Comparison of ENCODE assay signal across 8 cellular contexts in the genomic region with DNA sequence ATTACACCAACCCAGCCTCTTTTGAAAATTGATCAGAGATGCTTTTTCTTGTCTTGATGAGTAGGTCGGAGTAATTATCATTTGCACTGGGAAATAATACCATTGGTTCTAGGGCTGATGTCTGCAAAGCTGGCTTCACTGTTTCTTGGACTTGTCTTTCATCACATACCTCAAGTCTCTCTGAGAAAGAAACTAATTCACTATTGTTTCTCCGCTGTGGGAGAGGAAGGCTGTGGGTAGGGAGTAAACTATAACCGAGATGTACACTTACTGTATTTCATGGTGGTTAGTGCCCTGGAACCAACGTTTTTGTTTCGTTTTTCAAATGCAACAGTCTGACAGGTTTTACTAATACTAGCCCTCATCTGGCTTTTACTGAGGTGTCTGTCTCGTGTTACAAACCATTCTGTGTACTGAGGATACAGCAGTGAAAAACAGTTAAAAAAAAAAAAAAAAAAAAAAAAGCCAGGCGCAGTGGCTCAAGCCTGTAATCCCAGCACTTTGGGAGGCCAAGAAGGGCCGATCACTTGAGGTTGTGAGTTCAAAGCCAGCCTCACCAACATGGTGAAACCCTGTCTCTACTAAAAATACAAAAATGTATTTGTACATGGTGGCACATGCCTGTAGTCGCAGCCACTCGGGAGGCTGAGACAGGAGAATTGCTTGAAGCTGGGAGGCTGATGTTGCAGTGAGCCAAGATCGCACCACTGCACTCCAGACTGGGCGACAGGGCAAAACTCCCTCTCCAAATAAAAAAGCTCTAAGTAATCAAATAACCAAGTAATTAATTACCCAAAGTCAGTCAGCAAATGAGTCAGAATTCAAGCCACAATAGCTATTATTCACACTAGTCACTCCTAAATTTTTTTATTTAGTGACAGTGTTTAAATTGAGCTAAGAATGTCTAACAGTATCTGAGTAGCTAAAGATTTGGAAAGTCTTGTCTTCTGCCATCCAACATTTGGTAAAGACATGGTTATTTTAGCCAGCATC. TPM values are rescaled to one million over a fixed set of nuclear protein-coding genes. Genes with fewer than 3 reads are reported as not detected.
DNase-seq lines count a peak whose midpoint lies in the region; ATAC-seq, FAIRE-seq and TF ChIP-seq lines count a peak whose summit lies in the region.

No MANE protein-coding gene starts in this region.

- H3K27ac Mint-ChIP-seq in CD8-positive, alpha-beta T cell = peak overlapping the region; percentile 86
- no peak overlapping the region for H3K27ac Mint-ChIP-seq in endothelial cell (ENCODE audit: unreplicated experiment)

- peak in 1 of 7 experiments; percentile 36 for DNase-seq in CD8-positive, alpha-beta T cell
- no peak for DNase-seq in SK-N-MC (ENCODE audit: low read depth, low spot score)
- peak; percentile 27 for DNase-seq in left lobe of liver (ENCODE audit: low spot score)
- no peak for DNase-seq in sigmoid colon
- DNase-seq in urothelium cell line (ENCODE audit: low spot score) = no peak
- DNase-seq in endothelial cell (ENCODE audit: low spot score) = no peak

- TF ChIP-seq POLR2A in sigmoid colon (IDR thresholded peaks at IDR 0.05) = no peak

- H3K27me3 ChIP-seq in CD8-positive, alpha-beta T cell (ENCODE audit: insufficient read depth, low read length) = no peaks in the 10 kb centered on the region
- H3K27me3 ChIP-seq in sigmoid colon = no peaks in the 10 kb centered on the region

- peaks cover 31% of the 10 kb centered on the region for H3K36me3 Mint-ChIP-seq in CD8-positive, alpha-beta T cell
- peaks cover 11% of the 10 kb centered on the region for H3K36me3 Mint-ChIP-seq in endothelial cell (ENCODE audit: low read depth, unreplicated experiment)

- peak; percentile 44 for ATAC-seq in CD8-positive, alpha-beta T cell
- peak; percentile 79 for ATAC-seq in GM19023 (IDR thresholded peaks at IDR 0.05; ENCODE audit: unreplicated experiment)
- ATAC-seq in HG03039 (IDR thresholded peaks at IDR 0.05; ENCODE audit: unreplicated experiment) = peak; percentile 61
- ATAC-seq in left lobe of liver = no peak

- H3K9ac ChIP-seq in SK-N-MC (ENCODE audit: insufficient read length) = no peak overlapping the region

- FAIRE-seq in urothelium cell line (lab: Jason Lieb, UNC) = no peak

- no peaks in the 10 kb centered on the region for H3K27me3 Mint-ChIP-seq in CD8-positive, alpha-beta T cell (ENCODE audit: low read depth)
- peaks cover 2% of the 10 kb centered on the region for H3K27me3 Mint-ChIP-seq in endothelial cell (ENCODE audit: unreplicated experiment)

- TF ChIP-seq EP300 in sigmoid colon (IDR thresholded peaks at IDR 0.05) = no peak

- CTCF ChIA-PET in CD8-positive, alpha-beta T cell (lab: Charles Lee) = interaction anchor here (0.6 to 6.7 kb wide), 20 partner anchors 10 to 1144 kb away, joined by 3 to 51 read pairs (median 4); no protein-coding TSS in a partner anchor

- intact Hi-C loops in CD8-positive, alpha-beta T cell (cut with DNase I, micrococcal nuclease) = loop anchor here (1.0 to 10.0 kb wide), 6 partner anchors 21 to 312 kb away; partner anchors contain the start of gene TOMM20 (in 1 of the 2)
- intact Hi-C loops in sigmoid colon (cut with DNase I) = no loop called here

- no peak overlapping the region for H3K4me3 ChIP-seq in CD8-positive, alpha-beta T cell (ENCODE audit: low read depth, low read length)
- no peak overlapping the region for H3K4me3 ChIP-seq in SK-N-MC
- no peak overlapping the region for H3K4me3 ChIP-seq in sigmoid colon

- H3K9me3 ChIP-seq in CD8-positive, alpha-beta T cell (ENCODE audit: low read length) = no peaks in the 10 kb centered on the region
- no peaks in the 10 kb centered on the region for H3K9me3 ChIP-seq in SK-N-MC (ENCODE audit: low read depth, low read length)
- H3K9me3 ChIP-seq in sigmoid colon = no peaks in the 10 kb centered on the region

- peaks cover 13% of the 10 kb centered on the region for H3K36me3 ChIP-seq in CD8-positive, alpha-beta T cell (ENCODE audit: insufficient read depth, low read length)
- H3K36me3 ChIP-seq in SK-N-MC (ENCODE audit: insufficient read depth, low read length) (peaks cover 23% of the 10 kb centered on the region), sigmoid colon (peaks cover 0 to 24% (median 0%) of the 10 kb centered on the region in 4 donors)

- peaks cover 35% of the 10 kb centered on the region for H3K4me1 Mint-ChIP-seq in CD8-positive, alpha-beta T cell (ENCODE audit: low read depth)
- H3K4me1 Mint-ChIP-seq in endothelial cell (ENCODE audit: unreplicated experiment) = peaks cover 8% of the 10 kb centered on the region

- H3K4me1 ChIP-seq in CD8-positive, alpha-beta T cell (ENCODE audit: insufficient read depth, low read length) = peaks cover 20% of the 10 kb centered on the region
- peaks cover 0 to 17% (median 8%) of the 10 kb centered on the region in 4 donors for H3K4me1 ChIP-seq in sigmoid colon

- 78 to 79% methylated on average over 12 of the region's 12 CpGs for WGBS in sigmoid colon, 2 donors

- POLR2A ChIA-PET in CD8-positive, alpha-beta T cell (lab: Charles Lee) = interaction anchor here (0.6 to 1.8 kb wide), 5 partner anchors 11 to 741 kb away, joined by 3 to 6 read pairs (median 4); partner anchors contain the start of gene RBM34

- H3K4me3 Mint-ChIP-seq in CD8-positive, alpha-beta T cell = peak overlapping the region; percentile 79
- no peak overlapping the region for H3K4me3 Mint-ChIP-seq in endothelial cell (ENCODE audit: unreplicated experiment)

- H3K27ac ChIP-seq in CD8-positive, alpha-beta T cell (ENCODE audit: low read depth, low read length) = no peak overlapping the region
- peak overlapping the region; percentile 54 for H3K27ac ChIP-seq in SK-N-MC
- no peak overlapping the region for H3K27ac ChIP-seq in sigmoid colon

- TF ChIP-seq CTCF in CD8-positive, alpha-beta T cell (IDR thresholded peaks at IDR 0.05) = no peak
- no peak for TF ChIP-seq CTCF in sigmoid colon (IDR thresholded peaks at IDR 0.05)
- no peak for TF ChIP-seq CTCF in endothelial cell (IDR thresholded peaks at IDR 0.05; ENCODE audit: unreplicated experiment)

- no peaks in the 10 kb centered on the region for H3K9me3 Mint-ChIP-seq in CD8-positive, alpha-beta T cell
- H3K9me3 Mint-ChIP-seq in endothelial cell (ENCODE audit: unreplicated experiment) = no peaks in the 10 kb centered on the region

RNA-seq across cellular contexts. Expression of gene TOMM20, which starts 23.3 kb away (rescaled TPM):
- total RNA-seq in CD8-positive, alpha-beta T cell = 100 to 1,000 TPM; 165 to 166 TPM
- total RNA-seq in left lobe of liver (48.7 TPM), sigmoid colon (100 to 1,000 TPM in 2 of 4 donors, 10 to 100 TPM in 2; 72.0 to 128 (median 112) TPM), endothelial cell (ENCODE audit: unreplicated experiment) (105 TPM)
- 10 to 100 TPM; 49.0 to 79.3 (median 68.5) TPM for polyA plus RNA-seq in sigmoid colon

RNA-seq across cellular contexts. Expression of gene RBM34, which starts 55.7 kb away (rescaled TPM):
- 100 to 1,000 TPM; 243 to 267 TPM for total RNA-seq in CD8-positive, alpha-beta T cell
- 26.1 TPM for total RNA-seq in left lobe of liver
- total RNA-seq in sigmoid colon = 10 to 100 TPM; 46.4 to 83.9 (median 51.8) TPM
- polyA plus RNA-seq in sigmoid colon = 10 to 100 TPM; 48.8 to 56.1 (median 55.3) TPM
- total RNA-seq in endothelial cell (ENCODE audit: unreplicated experiment) = 52.2 TPM
